Comparison of ENCODE assay signal across 8 cellular contexts in genomic region chr10:132836832-132837540, GRCh38. TPM values are rescaled to one million over a fixed set of nuclear protein-coding genes. Genes with fewer than 3 reads are reported as not detected.
DNase-seq lines count a peak whose midpoint lies in the region; ATAC-seq and TF ChIP-seq lines count a peak whose summit lies in the region.

No MANE protein-coding gene starts in this region.

- peak; percentile 89 to 99 (median 96) for TF ChIP-seq CTCF in heart left ventricle (IDR thresholded peaks at IDR 0.05)
- TF ChIP-seq CTCF in prostate gland (IDR thresholded peaks at IDR 0.05), result peak; percentile 73 to 88 (median 83)

- TF ChIP-seq POLR2A in heart left ventricle (IDR thresholded peaks at IDR 0.05) (no peak), prostate gland (IDR thresholded peaks at IDR 0.05) (no peak)

- H3K4me3 Mint-ChIP-seq in activated naive CD4-positive, alpha-beta T cell treated with anti-CD3 and anti-CD28 coated beads for 36 hours, result no peak overlapping the region

- H3K9me3 ChIP-seq in heart left ventricle (peaks cover 0 to 9% (median 2%) of the 10 kb centered on the region in 12 donors), prostate gland (no peaks in the 10 kb centered on the region)

- CTCF ChIA-PET in activated naive CD4-positive, alpha-beta T cell treated with anti-CD3 and anti-CD28 coated beads for 36 hours (lab: Charles Lee), result no interaction called here

- ATAC-seq in heart left ventricle (peak in 3 of 4 donors; percentile 40 to 64 (median 59)), GM18520 (IDR thresholded peaks at IDR 0.05; ENCODE audit: unreplicated experiment) (no peak), HG03280 (IDR thresholded peaks at IDR 0.05; ENCODE audit: unreplicated experiment) (no peak)

- no peak overlapping the region for H3K27ac Mint-ChIP-seq in activated naive CD4-positive, alpha-beta T cell treated with anti-CD3 and anti-CD28 coated beads for 36 hours

- WGBS in heart left ventricle, 4 donors, result 41 to 45% (median 44%) methylated on average over 34 of the region's 34 CpGs
- 40% methylated on average over 34 of the region's 34 CpGs for WGBS in prostate gland

- no peak overlapping the region for H3K27ac ChIP-seq in heart left ventricle
- no peak overlapping the region for H3K27ac ChIP-seq in prostate gland

- DNase-seq in NCI-H748 (lab: John Stamatoyannopoulos, UW; ENCODE audit: unreplicated experiment) (peak; percentile 33), NCI-H748 treated with DMSO at 0.1 percent for 48 hours (lab: John Stamatoyannopoulos, UW) (no peak), NCI-H345 treated with DMSO at 0.1 percent for 48 hours (lab: John Stamatoyannopoulos, UW; ENCODE audit: unreplicated experiment) (peak; percentile 8), heart left ventricle (peak in 1 of 5 donors; percentile 14), prostate gland (ENCODE audit: low spot score) (no peak)
- DNase-seq in activated naive CD4-positive, alpha-beta T cell treated with anti-CD3 and anti-CD28 coated beads for 36 hours, result peak; percentile 56

- H3K27me3 ChIP-seq in heart left ventricle (peaks cover 10 to 55% (median 22%) of the 10 kb centered on the region in 9 donors), prostate gland (replicated peaks; ENCODE audit: insufficient read depth) (peaks cover 24% of the 10 kb centered on the region)

- H3K9me3 Mint-ChIP-seq in activated naive CD4-positive, alpha-beta T cell treated with anti-CD3 and anti-CD28 coated beads for 36 hours, result peaks cover 9% of the 10 kb centered on the region

- H3K4me3 ChIP-seq in heart left ventricle (peak overlapping the region in 1 of 12 donors; percentile 3), prostate gland (no peak overlapping the region)

- intact Hi-C loops in activated naive CD4-positive, alpha-beta T cell treated with anti-CD3 and anti-CD28 coated beads for 36 hours (cut with micrococcal nuclease), result loop anchor here (2.0 kb wide), 1 partner anchor 288 kb away; no protein-coding TSS in a partner anchor
- intact Hi-C loops in heart left ventricle (cut with DNase I) (loop anchor here in 8 of 10 donors (2.0 to 10.0 kb wide), 7 partner anchors 182 to 480 kb away; no protein-coding TSS in a partner anchor), prostate gland (cut with DNase I) (loop anchor here (5.0 to 10.0 kb wide), 2 partner anchors 288 to 480 kb away; no protein-coding TSS in a partner anchor)

- H3K36me3 ChIP-seq in heart left ventricle (no peaks in the 10 kb centered on the region), prostate gland (no peaks in the 10 kb centered on the region)

- peaks cover 6% of the 10 kb centered on the region for H3K27me3 Mint-ChIP-seq in activated naive CD4-positive, alpha-beta T cell treated with anti-CD3 and anti-CD28 coated beads for 36 hours (ENCODE audit: low read depth)

- peaks cover 0 to 6% (median 0%) of the 10 kb centered on the region in 12 donors for H3K4me1 ChIP-seq in heart left ventricle
- H3K4me1 ChIP-seq in prostate gland (replicated peaks), result no peaks in the 10 kb centered on the region

- H3K36me3 Mint-ChIP-seq in activated naive CD4-positive, alpha-beta T cell treated with anti-CD3 and anti-CD28 coated beads for 36 hours (ENCODE audit: low read depth), result no peaks in the 10 kb centered on the region

- no peaks in the 10 kb centered on the region for H3K4me1 Mint-ChIP-seq in activated naive CD4-positive, alpha-beta T cell treated with anti-CD3 and anti-CD28 coated beads for 36 hours (ENCODE audit: low read depth)

RNA-seq across cellular contexts. Expression of gene NKX6-2, which starts 51.0 kb away (rescaled TPM):
- total RNA-seq in activated naive CD4-positive, alpha-beta T cell treated with anti-CD3 and anti-CD28 coated beads for 36 hours, result not detected
- total RNA-seq in heart left ventricle (not detected), prostate gland (1 to 10 TPM in 1 of 2 donors, not detected in 1; 5.0 TPM)
- under 1 TPM; 0.03 to 0.27 TPM for polyA plus RNA-seq in heart left ventricle

Comparison
In these comparisons a context has a peak if more than half of its experiments do, and no peak if none do; other contexts are left out.
1. DNase-seq: peak in NCI-H748 (single experiment), NCI-H345 treated with DMSO at 0.1 percent for 48 hours (single experiment) and activated naive CD4-positive, alpha-beta T cell treated with anti-CD3 and anti-CD28 coated beads for 36 hours (single experiment); none in NCI-H748 treated with DMSO at 0.1 percent for 48 hours (single experiment) and prostate gland (single experiment).
2. ATAC-seq: peak in heart left ventricle (3 of 4); none in GM18520 (single experiment) and HG03280 (single experiment).